In the genomic region with DNA sequence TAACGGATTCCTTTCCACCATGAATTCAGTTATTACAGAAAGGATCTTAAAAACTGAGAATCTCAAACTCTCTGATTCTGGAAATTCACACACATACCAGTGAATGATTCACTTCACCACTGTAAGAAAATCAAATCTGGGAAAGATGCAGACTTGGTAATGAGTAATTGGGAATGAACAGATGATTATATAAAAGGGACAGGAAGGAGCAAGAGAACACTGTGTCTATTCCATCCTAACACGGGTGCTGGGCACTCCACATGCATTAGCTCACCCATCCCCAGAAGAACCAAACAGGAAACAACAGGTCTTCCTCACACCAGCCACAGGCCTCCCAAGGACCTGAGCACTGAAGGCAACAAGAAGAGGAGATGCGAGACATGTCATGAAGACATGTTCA, we compare ENCODE assay signal across 1 cellular context.
TF ChIP-seq lines count a peak whose summit lies in the region.

No MANE protein-coding gene starts in this region.

TF ChIP-seq in SK-N-SH treated with all-trans-retinoic acid at 6 μM for 48 hours, 23 proteins besides CTCF, POLR2A, EP300 and RAD21 (continued from another document):
- TF ChIP-seq, protein P1, sequence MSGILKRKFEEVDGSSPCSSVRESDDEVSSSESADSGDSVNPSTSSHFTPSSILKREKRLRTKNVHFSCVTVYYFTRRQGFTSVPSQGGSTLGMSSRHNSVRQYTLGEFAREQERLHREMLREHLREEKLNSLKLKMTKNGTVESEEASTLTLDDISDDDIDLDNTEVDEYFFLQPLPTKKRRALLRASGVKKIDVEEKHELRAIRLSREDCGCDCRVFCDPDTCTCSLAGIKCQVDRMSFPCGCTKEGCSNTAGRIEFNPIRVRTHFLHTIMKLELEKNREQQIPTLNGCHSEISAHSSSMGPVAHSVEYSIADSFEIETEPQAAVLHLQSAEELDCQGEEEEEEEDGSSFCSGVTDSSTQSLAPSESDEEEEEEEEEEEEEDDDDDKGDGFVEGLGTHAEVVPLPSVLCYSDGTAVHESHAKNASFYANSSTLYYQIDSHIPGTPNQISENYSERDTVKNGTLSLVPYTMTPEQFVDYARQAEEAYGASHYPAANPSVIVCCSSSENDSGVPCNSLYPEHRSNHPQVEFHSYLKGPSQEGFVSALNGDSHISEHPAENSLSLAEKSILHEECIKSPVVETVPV (CRISPR knock-in tag; IDR thresholded peaks at IDR 0.05) = no peak
- no peak for TF ChIP-seq GLIS3 (CRISPR knock-in tag; IDR thresholded peaks at IDR 0.05)
- TF ChIP-seq ZFP30 (CRISPR knock-in tag; IDR thresholded peaks at IDR 0.05) = no peak
- no peak for TF ChIP-seq CSDC2 (CRISPR knock-in tag; IDR thresholded peaks at IDR 0.05)
- no peak for TF ChIP-seq SNAI2 (CRISPR knock-in tag; IDR thresholded peaks at IDR 0.05)
- TF ChIP-seq, protein P2, sequence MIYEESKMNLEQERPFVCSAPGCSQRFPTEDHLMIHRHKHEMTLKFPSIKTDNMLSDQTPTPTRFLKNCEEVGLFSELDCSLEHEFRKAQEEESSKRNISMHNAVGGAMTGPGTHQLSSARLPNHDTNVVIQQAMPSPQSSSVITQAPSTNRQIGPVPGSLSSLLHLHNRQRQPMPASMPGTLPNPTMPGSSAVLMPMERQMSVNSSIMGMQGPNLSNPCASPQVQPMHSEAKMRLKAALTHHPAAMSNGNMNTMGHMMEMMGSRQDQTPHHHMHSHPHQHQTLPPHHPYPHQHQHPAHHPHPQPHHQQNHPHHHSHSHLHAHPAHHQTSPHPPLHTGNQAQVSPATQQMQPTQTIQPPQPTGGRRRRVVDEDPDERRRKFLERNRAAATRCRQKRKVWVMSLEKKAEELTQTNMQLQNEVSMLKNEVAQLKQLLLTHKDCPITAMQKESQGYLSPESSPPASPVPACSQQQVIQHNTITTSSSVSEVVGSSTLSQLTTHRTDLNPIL (CRISPR knock-in tag; IDR thresholded peaks at IDR 0.05; ENCODE audit: low read depth) = no peak
